11 cellular contexts compared by ENCODE assay signal in the genomic region with DNA sequence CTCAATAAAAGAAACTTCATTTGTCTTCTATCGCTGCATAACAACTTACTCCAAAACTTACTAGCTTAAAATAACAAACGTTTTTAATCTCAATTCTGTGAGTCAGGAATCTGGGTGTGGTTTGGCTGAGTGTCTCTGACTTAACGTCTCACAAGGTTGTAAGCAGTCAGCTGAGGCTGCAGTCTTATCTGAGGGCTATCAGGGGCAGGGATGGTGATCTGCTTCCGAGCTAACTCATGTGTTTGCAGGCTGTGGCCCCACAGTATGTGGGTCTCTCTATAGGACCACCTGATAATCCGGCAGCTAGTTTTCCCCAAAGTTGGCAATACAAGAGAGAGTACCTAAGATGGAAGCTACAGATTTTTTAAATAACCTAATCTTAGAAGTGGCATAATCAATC.
DNase-seq lines count a peak whose midpoint lies in the region; ATAC-seq and TF ChIP-seq lines count a peak whose summit lies in the region.
"Had no signal": no experiment of that assay in that cellular context is flagged by ENCODE, and none has a peak within 500 bp of the region (broad histone marks: within the 10 kb centered on the region; RNA-seq: fewer than 3 reads in every experiment).

No MANE protein-coding gene starts in this region.

- TF ChIP-seq POLR2A in vagina (IDR thresholded peaks at IDR 0.05), result no peak

- H3K4me3 ChIP-seq in coronary artery (peak overlapping the region; percentile 64), lower lobe of right lung (no peak overlapping the region), vagina (no peak overlapping the region)
- H3K4me3 ChIP-seq: SJSA1 had no signal

- peak overlapping the region; percentile 60 to 61 for H3K27ac ChIP-seq in coronary artery
- H3K27ac ChIP-seq in lower lobe of right lung, result peak overlapping the region; percentile 74
- peak overlapping the region; percentile 66 for H3K27ac ChIP-seq in vagina
- H3K27ac ChIP-seq: C4-2B, SJSA1 had no signal

- peak; percentile 64 for ATAC-seq in Right ventricle myocardium inferior
- peak; percentile 31 to 52 for ATAC-seq in lower lobe of right lung
- no peak for ATAC-seq in HG02763 (IDR thresholded peaks at IDR 0.05; ENCODE audit: unreplicated experiment)

- no peak for TF ChIP-seq CTCF in coronary artery (IDR thresholded peaks at IDR 0.05)
- TF ChIP-seq CTCF in lower lobe of right lung (IDR thresholded peaks at IDR 0.05), result no peak
- no peak for TF ChIP-seq CTCF in vagina (IDR thresholded peaks at IDR 0.05)

- intact Hi-C loops in Right ventricle myocardium inferior (cut with DNase I) (loop anchor here (5.0 kb wide), 1 partner anchor 160 kb away; no protein-coding TSS in a partner anchor), cardiac septum (cut with DNase I) (loop anchor here (5.0 kb wide), 1 partner anchor 160 kb away; no protein-coding TSS in a partner anchor), lower lobe of right lung (cut with DNase I) (no loop called here), vagina (cut with DNase I) (no loop called here)

- H3K36me3 ChIP-seq in lower lobe of right lung, result no peaks in the 10 kb centered on the region
- no peaks in the 10 kb centered on the region for H3K36me3 ChIP-seq in vagina
- H3K36me3 ChIP-seq: SJSA1 had no signal

- no peaks in the 10 kb centered on the region for H3K27me3 ChIP-seq in lower lobe of right lung (ENCODE audit: low read depth)
- no peaks in the 10 kb centered on the region for H3K27me3 ChIP-seq in vagina
- H3K27me3 ChIP-seq: SJSA1 had no signal

- DNase-seq in Right ventricle myocardium inferior (ENCODE audit: missing footprints) (no peak), cardiac septum (ENCODE audit: low spot score) (no peak), coronary artery (ENCODE audit: low spot score) (no peak), lower lobe of right lung (no peak), vagina (ENCODE audit: extremely low spot score in 2 of 2) (no peak), middle frontal gyrus (ENCODE audit: extremely low spot score, low spot score) (no peak), NCI-H187 treated with DMSO at 0.1 percent for 48 hours (lab: John Stamatoyannopoulos, UW) (no peak)
- DNase-seq: stimulated activated CD4-positive, alpha-beta T cell treated with anti-CD3 and anti-CD28 coated beads, Interleukin-1b, Interleukin-23, amount 100 ng/mL, for 48 hours had no signal

- peaks cover 19% of the 10 kb centered on the region for H3K4me1 ChIP-seq in lower lobe of right lung
- H3K4me1 ChIP-seq in vagina, result peaks cover 37% of the 10 kb centered on the region

- no peaks in the 10 kb centered on the region for H3K9me3 ChIP-seq in lower lobe of right lung
- H3K9me3 ChIP-seq in vagina, result no peaks in the 10 kb centered on the region
- H3K9me3 ChIP-seq: SJSA1 had no signal

Comparison
In these comparisons a context has a peak if more than half of its experiments do, and no peak if none do; other contexts are left out.
1. intact Hi-C loops: an anchor here in Right ventricle myocardium inferior (5.0 kb wide) and cardiac septum (5.0 kb wide); none called in lower lobe of right lung and vagina.